ENCODE assay signal across 18 cellular contexts in genomic region chr16:57618306-57619132, GRCh38. TPM values are rescaled to one million over a fixed set of nuclear protein-coding genes. Genes with fewer than 3 reads are reported as not detected.
DNase-seq lines count a peak whose midpoint lies in the region; ATAC-seq, FAIRE-seq and TF ChIP-seq lines count a peak whose summit lies in the region.
"Had no signal": no experiment of that assay in that cellular context is flagged by ENCODE, and none has a peak within 500 bp of the region (broad histone marks: within the 10 kb centered on the region; RNA-seq: fewer than 3 reads in every experiment).

No MANE protein-coding gene starts in this region.

- peaks cover 0 to 5% of the 10 kb centered on the region in 2 donors for H3K36me3 ChIP-seq in kidney (ENCODE audit: control insufficient read depth in 1 of 2, insufficient read depth in 2 of 2, low read length in 2 of 2)
- H3K36me3 ChIP-seq: esophagus muscularis mucosa, upper lobe of left lung had no signal

- H3K4me1 ChIP-seq in kidney (ENCODE audit: control insufficient read depth in 1 of 2, insufficient read depth in 1 of 2, low read depth in 1 of 2, low read length in 2 of 2): peaks cover 40 to 42% of the 10 kb centered on the region in 2 donors

- no peaks in the 10 kb centered on the region for H3K9me3 ChIP-seq in kidney (ENCODE audit: control insufficient read depth in 1 of 2, low read length in 2 of 2)
- H3K9me3 ChIP-seq: esophagus muscularis mucosa, upper lobe of left lung had no signal

- no peak overlapping the region for H3K4me3 Mint-ChIP-seq in T-helper 1 cell treated with Interleukin-12 subunit alpha and Interleukin-12 subunit beta and Interleukin-4 antibody, amounts not matched to agents 30 μg/mL and 1 μg/mL, for 36 hours
- H3K4me3 Mint-ChIP-seq in activated T-helper 1 cell treated with anti-CD3 and anti-CD28 coated beads, Interleukin-12 subunit alpha, Interleukin-12 subunit beta, Interleukin-2, Interleukin-4 antibody, amounts not matched to agents 30 ng/mL and 10 ng/mL and 1 ng/mL, durations not matched to agents 14 hours and 24 hours and 36 hours: no peak overlapping the region
- no peak overlapping the region for H3K4me3 Mint-ChIP-seq in stimulated activated naive CD8-positive, alpha-beta T cell treated with anti-CD3 and anti-CD28 coated beads, Interleukin-15, amount 100 ng/mL, for 72 hours
- H3K4me3 Mint-ChIP-seq in activated CD4-positive, alpha-beta T cell treated with anti-CD3 and anti-CD28 coated beads, Interleukin-2, amount 10 ng/mL, durations not matched to agents 7 days and 5 days: no peak overlapping the region
- H3K4me3 Mint-ChIP-seq: activated CD4-positive, alpha-beta T cell treated with anti-CD3 and anti-CD28 coated beads, Interleukin-2, amount 10 ng/mL, durations not matched to agents 24 days and 14 days had no signal

- H3K4me1 Mint-ChIP-seq in T-helper 1 cell treated with Interleukin-12 subunit alpha and Interleukin-12 subunit beta and Interleukin-4 antibody, amounts not matched to agents 30 μg/mL and 1 μg/mL, for 36 hours (ENCODE audit: low read depth): peaks cover 14% of the 10 kb centered on the region
- peaks cover 18% of the 10 kb centered on the region for H3K4me1 Mint-ChIP-seq in activated T-helper 1 cell treated with anti-CD3 and anti-CD28 coated beads, Interleukin-12 subunit alpha, Interleukin-12 subunit beta, Interleukin-2, Interleukin-4 antibody, amounts not matched to agents 30 ng/mL and 10 ng/mL and 1 ng/mL, durations not matched to agents 14 hours and 24 hours and 36 hours (ENCODE audit: low read depth)
- peaks cover 73% of the 10 kb centered on the region for H3K4me1 Mint-ChIP-seq in stimulated activated naive CD8-positive, alpha-beta T cell treated with anti-CD3 and anti-CD28 coated beads, Interleukin-15, amount 100 ng/mL, for 72 hours
- H3K4me1 Mint-ChIP-seq in activated CD4-positive, alpha-beta T cell treated with anti-CD3 and anti-CD28 coated beads, Interleukin-2, amount 10 ng/mL, durations not matched to agents 7 days and 5 days: peaks cover 13% of the 10 kb centered on the region

- H3K27ac Mint-ChIP-seq in T-helper 1 cell treated with Interleukin-12 subunit alpha and Interleukin-12 subunit beta and Interleukin-4 antibody, amounts not matched to agents 30 μg/mL and 1 μg/mL, for 36 hours: peak overlapping the region; percentile 26
- H3K27ac Mint-ChIP-seq in activated T-helper 1 cell treated with anti-CD3 and anti-CD28 coated beads, Interleukin-12 subunit alpha, Interleukin-12 subunit beta, Interleukin-2, Interleukin-4 antibody, amounts not matched to agents 30 ng/mL and 10 ng/mL and 1 ng/mL, durations not matched to agents 14 hours and 24 hours and 36 hours: peak overlapping the region; percentile 44
- H3K27ac Mint-ChIP-seq in stimulated activated naive CD8-positive, alpha-beta T cell treated with anti-CD3 and anti-CD28 coated beads, Interleukin-15, amount 100 ng/mL, for 72 hours: peak overlapping the region; percentile 38 to 65
- H3K27ac Mint-ChIP-seq in activated CD4-positive, alpha-beta T cell treated with anti-CD3 and anti-CD28 coated beads, Interleukin-2, amount 10 ng/mL, durations not matched to agents 7 days and 5 days: no peak overlapping the region
- H3K27ac Mint-ChIP-seq: activated CD4-positive, alpha-beta T cell treated with anti-CD3 and anti-CD28 coated beads, Interleukin-2, amount 10 ng/mL, durations not matched to agents 24 days and 14 days had no signal

- H3K9me3 Mint-ChIP-seq in T-helper 1 cell treated with Interleukin-12 subunit alpha and Interleukin-12 subunit beta and Interleukin-4 antibody, amounts not matched to agents 30 μg/mL and 1 μg/mL, for 36 hours: no peaks in the 10 kb centered on the region
- H3K9me3 Mint-ChIP-seq in activated T-helper 1 cell treated with anti-CD3 and anti-CD28 coated beads, Interleukin-12 subunit alpha, Interleukin-12 subunit beta, Interleukin-2, Interleukin-4 antibody, amounts not matched to agents 30 ng/mL and 10 ng/mL and 1 ng/mL, durations not matched to agents 14 hours and 24 hours and 36 hours: no peaks in the 10 kb centered on the region
- no peaks in the 10 kb centered on the region for H3K9me3 Mint-ChIP-seq in stimulated activated naive CD8-positive, alpha-beta T cell treated with anti-CD3 and anti-CD28 coated beads, Interleukin-15, amount 100 ng/mL, for 72 hours
- no peaks in the 10 kb centered on the region for H3K9me3 Mint-ChIP-seq in activated CD4-positive, alpha-beta T cell treated with anti-CD3 and anti-CD28 coated beads, Interleukin-2, amount 10 ng/mL, durations not matched to agents 7 days and 5 days
- H3K9me3 Mint-ChIP-seq: activated CD4-positive, alpha-beta T cell treated with anti-CD3 and anti-CD28 coated beads, Interleukin-2, amount 10 ng/mL, durations not matched to agents 24 days and 14 days had no signal

- FAIRE-seq in kidney (lab: Jason Lieb, UNC): no peak
- FAIRE-seq: islet of Langerhans, K562 had no signal

- DNase-seq in T-helper 1 cell (no peak), kidney (peak; percentile 80), retina (no peak), germinal center (ENCODE audit: low spot score) (no peak)
- no peak for DNase-seq in activated T-helper 1 cell treated with anti-CD3 and anti-CD28 coated beads, Interleukin-12 subunit alpha, Interleukin-12 subunit beta, Interleukin-2, Interleukin-4 antibody, amounts not matched to agents 30 ng/mL and 10 ng/mL and 1 ng/mL, durations not matched to agents 14 hours and 24 hours and 36 hours (ENCODE audit: low spot score)
- no peak for DNase-seq in stimulated activated naive CD8-positive, alpha-beta T cell treated with anti-CD3 and anti-CD28 coated beads, Interleukin-15, amount 100 ng/mL, for 72 hours
- no peak for DNase-seq in activated CD4-positive, alpha-beta T cell treated with anti-CD3 and anti-CD28 coated beads, Interleukin-2, amount 10 ng/mL, durations not matched to agents 7 days and 5 days
- DNase-seq: activated CD4-positive, alpha-beta T cell treated with anti-CD3 and anti-CD28 coated beads, Interleukin-2, amount 10 ng/mL, durations not matched to agents 24 days and 14 days; DND-41; NCI-H2227 treated with DMSO at 0.1 percent for 48 hours; stimulated activated CD4-positive, alpha-beta T cell treated with anti-CD3 and anti-CD28 coated beads, Interleukin-4, amount 100 ng/mL, for 24 hours had no signal

- H3K4me3 ChIP-seq in kidney (ENCODE audit: low read length in 2 of 2): peak overlapping the region in 1 of 2 donors; percentile 73
- H3K4me3 ChIP-seq: esophagus muscularis mucosa, K562, upper lobe of left lung had no signal

- ATAC-seq in stimulated activated naive CD8-positive, alpha-beta T cell treated with anti-CD3 and anti-CD28 coated beads, Interleukin-15, amount 100 ng/mL, for 72 hours: no peak
- ATAC-seq: K562 had no signal

- no peaks in the 10 kb centered on the region for H3K27me3 Mint-ChIP-seq in T-helper 1 cell treated with Interleukin-12 subunit alpha and Interleukin-12 subunit beta and Interleukin-4 antibody, amounts not matched to agents 30 μg/mL and 1 μg/mL, for 36 hours (ENCODE audit: low read depth)
- H3K27me3 Mint-ChIP-seq in activated T-helper 1 cell treated with anti-CD3 and anti-CD28 coated beads, Interleukin-12 subunit alpha, Interleukin-12 subunit beta, Interleukin-2, Interleukin-4 antibody, amounts not matched to agents 30 ng/mL and 10 ng/mL and 1 ng/mL, durations not matched to agents 14 hours and 24 hours and 36 hours (ENCODE audit: insufficient read depth): peaks cover 4% of the 10 kb centered on the region
- no peaks in the 10 kb centered on the region for H3K27me3 Mint-ChIP-seq in stimulated activated naive CD8-positive, alpha-beta T cell treated with anti-CD3 and anti-CD28 coated beads, Interleukin-15, amount 100 ng/mL, for 72 hours
- H3K27me3 Mint-ChIP-seq in activated CD4-positive, alpha-beta T cell treated with anti-CD3 and anti-CD28 coated beads, Interleukin-2, amount 10 ng/mL, durations not matched to agents 7 days and 5 days: peaks cover under 1% of the 10 kb centered on the region
- H3K27me3 Mint-ChIP-seq: activated CD4-positive, alpha-beta T cell treated with anti-CD3 and anti-CD28 coated beads, Interleukin-2, amount 10 ng/mL, durations not matched to agents 24 days and 14 days had no signal

- no peaks in the 10 kb centered on the region for H3K36me3 Mint-ChIP-seq in T-helper 1 cell treated with Interleukin-12 subunit alpha and Interleukin-12 subunit beta and Interleukin-4 antibody, amounts not matched to agents 30 μg/mL and 1 μg/mL, for 36 hours (ENCODE audit: low read depth)
- H3K36me3 Mint-ChIP-seq in activated T-helper 1 cell treated with anti-CD3 and anti-CD28 coated beads, Interleukin-12 subunit alpha, Interleukin-12 subunit beta, Interleukin-2, Interleukin-4 antibody, amounts not matched to agents 30 ng/mL and 10 ng/mL and 1 ng/mL, durations not matched to agents 14 hours and 24 hours and 36 hours (ENCODE audit: low read depth): no peaks in the 10 kb centered on the region
- no peaks in the 10 kb centered on the region for H3K36me3 Mint-ChIP-seq in activated CD4-positive, alpha-beta T cell treated with anti-CD3 and anti-CD28 coated beads, Interleukin-2, amount 10 ng/mL, durations not matched to agents 7 days and 5 days (ENCODE audit: low read depth)

- intact Hi-C loops in activated T-helper 1 cell treated with anti-CD3 and anti-CD28 coated beads, Interleukin-12 subunit alpha, Interleukin-12 subunit beta, Interleukin-2, Interleukin-4 antibody, amounts not matched to agents 30 ng/mL and 10 ng/mL and 1 ng/mL, durations not matched to agents 14 hours and 24 hours and 36 hours (cut with micrococcal nuclease): no loop called here
- intact Hi-C loops in kidney (cut with DNase I): no loop called here

- POLR2A ChIA-PET in activated CD4-positive, alpha-beta T cell treated with anti-CD3 and anti-CD28 coated beads, Interleukin-2, amount 10 ng/mL, durations not matched to agents 7 days and 5 days (lab: Charles Lee): no interaction called here

- H3K9ac ChIP-seq in kidney (ENCODE audit: low read length in 2 of 2): peak overlapping the region; percentile 49 to 74

- CTCF ChIA-PET in activated CD4-positive, alpha-beta T cell treated with anti-CD3 and anti-CD28 coated beads, Interleukin-2, amount 10 ng/mL, durations not matched to agents 7 days and 5 days (lab: Charles Lee): interaction anchor here (0.9 to 1.6 kb wide), 3 partner anchors 8 to 19 kb away, joined by 3 to 4 read pairs (median 3); no protein-coding TSS in a partner anchor

- peak overlapping the region; percentile 91 to 99 for H3K27ac ChIP-seq in kidney (ENCODE audit: low read depth in 2 of 2, low read length in 2 of 2)
- H3K27ac ChIP-seq: esophagus muscularis mucosa had no signal

- TF ChIP-seq CTCF in kidney (IDR thresholded peaks at IDR 0.05; ENCODE audit: borderline replicate concordance, extremely low read depth, insufficient read depth): no peak

RNA-seq across cellular contexts. Expression of gene ADGRG1, which starts 9.9 kb away (rescaled TPM):
- total RNA-seq in activated T-helper 1 cell treated with anti-CD3 and anti-CD28 coated beads, Interleukin-12 subunit alpha, Interleukin-12 subunit beta, Interleukin-2, Interleukin-4 antibody, amounts not matched to agents 30 ng/mL and 10 ng/mL and 1 ng/mL, durations not matched to agents 14 hours and 24 hours and 36 hours: 6.4 and 7.7 TPM in 2 replicates
- 351 TPM for total RNA-seq in kidney
- 188 TPM for polyA plus RNA-seq in kidney (ENCODE audit: insufficient read depth, low read depth, low replicate concordance)
- total RNA-seq in activated CD4-positive, alpha-beta T cell treated with anti-CD3 and anti-CD28 coated beads, Interleukin-2, amount 10 ng/mL, durations not matched to agents 7 days and 5 days: 1 to 10 TPM; 2.2 to 2.9 TPM

RNA-seq across cellular contexts. Expression of gene ADGRG3, which starts 49.6 kb away (rescaled TPM):
- total RNA-seq in activated T-helper 1 cell treated with anti-CD3 and anti-CD28 coated beads, Interleukin-12 subunit alpha, Interleukin-12 subunit beta, Interleukin-2, Interleukin-4 antibody, amounts not matched to agents 30 ng/mL and 10 ng/mL and 1 ng/mL, durations not matched to agents 14 hours and 24 hours and 36 hours: not detected in 2 replicates
- total RNA-seq in kidney: 1.8 TPM
- polyA plus RNA-seq in kidney (ENCODE audit: insufficient read depth, low read depth, low replicate concordance): 0.17 TPM
- not detected for total RNA-seq in activated CD4-positive, alpha-beta T cell treated with anti-CD3 and anti-CD28 coated beads, Interleukin-2, amount 10 ng/mL, durations not matched to agents 7 days and 5 days
- total RNA-seq: A172; activated CD4-positive, alpha-beta T cell treated with anti-CD3 and anti-CD28 coated beads, Interleukin-2, amount 10 ng/mL, durations not matched to agents 24 days and 14 days; SK-MEL-5 had no signal

Comparison
In these comparisons a context has a peak if more than half of its experiments do, and no peak if none do; other contexts are left out.
1. RNA of gene ADGRG1, which starts 9.9 kb away (total RNA-seq): 351 TPM in kidney (single experiment); 6.4 to 7.7 TPM in activated T-helper 1 cell treated with anti-CD3 and anti-CD28 coated beads, Interleukin-12 subunit alpha, Interleukin-12 subunit beta, Interleukin-2, Interleukin-4 antibody, amounts not matched to agents 30 ng/mL and 10 ng/mL and 1 ng/mL, durations not matched to agents 14 hours and 24 hours and 36 hours and 2.2 to 2.9 TPM in activated CD4-positive, alpha-beta T cell treated with anti-CD3 and anti-CD28 coated beads, Interleukin-2, amount 10 ng/mL, durations not matched to agents 7 days and 5 days; every median in the first group is over 10 times any median in the second.